Comparison of ENCODE assay signal across 1 cellular context in genomic region chr20:7939663-7940062, GRCh38.
TF ChIP-seq lines count a peak whose summit lies in the region.

No MANE protein-coding gene starts in this region.

TF ChIP-seq in liver, 16 proteins besides CTCF, POLR2A, EP300 and RAD21 (continued from another document):
- no peak for TF ChIP-seq HNF4G (IDR thresholded peaks at IDR 0.05)
- no peak for TF ChIP-seq JUND (IDR thresholded peaks at IDR 0.05)
- no peak for TF ChIP-seq GABPA (IDR thresholded peaks at IDR 0.05 in 1 of 2, conservative IDR thresholded peaks at IDR 0.05 in 1 of 2)
- no peak for TF ChIP-seq YY1 (IDR thresholded peaks at IDR 0.05)
- no peak for TF ChIP-seq REST (IDR thresholded peaks at IDR 0.05)
- no peak for TF ChIP-seq RXRA (IDR thresholded peaks at IDR 0.05)
